15 cellular contexts compared by ENCODE assay signal in the genomic region with DNA sequence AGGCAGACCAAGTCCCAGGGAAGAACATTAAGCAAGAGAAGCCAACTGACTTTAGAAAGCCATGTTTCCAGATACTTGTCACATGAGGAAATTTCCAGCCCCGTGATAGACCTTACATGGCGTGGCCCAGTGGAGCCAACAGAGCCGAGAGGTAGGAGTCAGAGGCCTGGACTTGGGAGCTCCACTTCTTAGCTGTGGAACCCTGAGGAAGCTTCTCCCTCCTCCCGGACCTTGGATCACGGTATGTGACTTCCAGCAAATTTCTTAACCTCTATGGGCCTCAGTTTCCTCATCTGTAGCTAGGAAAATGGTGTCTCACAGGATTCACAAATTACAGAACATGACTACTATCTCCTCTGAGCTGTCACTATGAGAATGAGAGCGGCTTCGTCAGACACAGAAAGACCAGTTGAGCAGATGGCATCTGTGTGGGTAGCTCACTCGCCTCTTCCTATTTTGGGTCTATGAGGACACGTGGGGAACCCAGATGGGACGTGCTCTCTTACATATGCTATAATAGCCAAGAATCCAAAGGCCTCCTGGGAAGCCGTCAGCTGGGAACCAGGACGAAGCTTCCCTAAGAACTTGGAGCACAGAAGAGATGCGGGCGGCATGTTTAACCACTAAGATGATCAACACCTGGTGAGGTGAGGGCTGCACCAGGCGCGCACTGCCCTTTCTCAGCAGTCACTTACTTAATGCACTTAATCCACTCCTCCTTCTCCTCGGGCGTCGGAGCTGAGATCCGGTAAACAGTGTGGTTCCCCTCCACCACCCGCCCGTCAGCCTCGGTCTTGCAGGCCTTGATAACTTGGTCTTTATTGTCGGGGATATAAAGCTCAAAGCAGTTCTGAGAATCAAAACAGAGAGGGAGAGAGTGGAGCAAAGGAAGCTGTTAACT.
DNase-seq lines count a peak whose midpoint lies in the region; TF ChIP-seq lines count a peak whose summit lies in the region.
"Had no signal": no experiment of that assay in that cellular context is flagged by ENCODE, and none has a peak within 500 bp of the region (broad histone marks: within the 10 kb centered on the region; RNA-seq: fewer than 3 reads in every experiment).

No MANE protein-coding gene starts in this region.

- no peaks in the 10 kb centered on the region for H3K9me3 ChIP-seq in SK-N-MC (ENCODE audit: low read depth, low read length)
- H3K9me3 ChIP-seq in skeletal muscle satellite cell (replicated peaks; ENCODE audit: low read length) = no peaks in the 10 kb centered on the region
- no peaks in the 10 kb centered on the region for H3K9me3 ChIP-seq in effector memory CD4-positive, alpha-beta T cell (ENCODE audit: control insufficient read depth, low read length)
- H3K9me3 ChIP-seq: Caco-2, esophagus muscularis mucosa, left ventricle myocardium inferior had no signal

- H3K4me1 Mint-ChIP-seq in activated CD4-positive, alpha-beta T cell treated with anti-CD3 and anti-CD28 coated beads, Interleukin-2, amount 10 ng/mL, durations not matched to agents 24 days and 14 days = peaks cover 2% of the 10 kb centered on the region
- H3K4me1 Mint-ChIP-seq in glutamatergic neuron (ENCODE audit: low read depth, unreplicated experiment) = peaks cover 7% of the 10 kb centered on the region

- peaks cover 72% of the 10 kb centered on the region for H3K36me3 Mint-ChIP-seq in activated CD4-positive, alpha-beta T cell treated with anti-CD3 and anti-CD28 coated beads, Interleukin-2, amount 10 ng/mL, durations not matched to agents 24 days and 14 days (ENCODE audit: low read depth)
- H3K36me3 Mint-ChIP-seq in glutamatergic neuron (ENCODE audit: unreplicated experiment) = no peaks in the 10 kb centered on the region

- H3K27ac Mint-ChIP-seq in activated CD4-positive, alpha-beta T cell treated with anti-CD3 and anti-CD28 coated beads, Interleukin-2, amount 10 ng/mL, durations not matched to agents 24 days and 14 days = peak overlapping the region; percentile 25
- H3K27ac Mint-ChIP-seq in glutamatergic neuron (ENCODE audit: unreplicated experiment) = no peak overlapping the region
- H3K27ac Mint-ChIP-seq: activated CD4-positive, alpha-beta memory T cell treated with anti-CD3 and anti-CD28 coated beads for 36 hours had no signal

- intact Hi-C loops in activated CD4-positive, alpha-beta T cell treated with anti-CD3 and anti-CD28 coated beads, Interleukin-2, amount 10 ng/mL, durations not matched to agents 24 days and 14 days (cut with micrococcal nuclease) = no loop called here

- H3K36me3 ChIP-seq in SK-N-MC (ENCODE audit: insufficient read depth, low read length) = peaks cover 4% of the 10 kb centered on the region; the same call in 1 of the 2 replicates
- H3K36me3 ChIP-seq in skeletal muscle satellite cell (ENCODE audit: insufficient read depth, low read length) = peaks cover 22% of the 10 kb centered on the region
- H3K36me3 ChIP-seq in effector memory CD4-positive, alpha-beta T cell (ENCODE audit: control insufficient read depth, insufficient read depth, low read length) = peaks cover 99% of the 10 kb centered on the region

- no peaks in the 10 kb centered on the region for H3K27me3 ChIP-seq in skeletal muscle satellite cell (ENCODE audit: control insufficient read depth, insufficient read depth, low read length)
- H3K27me3 ChIP-seq in effector memory CD4-positive, alpha-beta T cell (replicated peaks; ENCODE audit: control insufficient read depth, insufficient read depth, low read length, poor library complexity, severe bottlenecking) = no peaks in the 10 kb centered on the region
- H3K27me3 ChIP-seq: esophagus muscularis mucosa had no signal

- H3K27ac ChIP-seq in SK-N-MC = no peak overlapping the region
- no peak overlapping the region for H3K27ac ChIP-seq in effector memory CD4-positive, alpha-beta T cell (ENCODE audit: insufficient read depth, low read length, poor library complexity, severe bottlenecking)
- H3K27ac ChIP-seq: left ventricle myocardium inferior, skin epidermis had no signal

- no peaks in the 10 kb centered on the region for H3K9me3 Mint-ChIP-seq in activated CD4-positive, alpha-beta T cell treated with anti-CD3 and anti-CD28 coated beads, Interleukin-2, amount 10 ng/mL, durations not matched to agents 24 days and 14 days
- H3K9me3 Mint-ChIP-seq in glutamatergic neuron (ENCODE audit: unreplicated experiment) = peaks cover 2% of the 10 kb centered on the region
- H3K9me3 Mint-ChIP-seq: activated CD4-positive, alpha-beta memory T cell treated with anti-CD3 and anti-CD28 coated beads for 36 hours had no signal

- no peak overlapping the region for H3K4me3 Mint-ChIP-seq in activated CD4-positive, alpha-beta T cell treated with anti-CD3 and anti-CD28 coated beads, Interleukin-2, amount 10 ng/mL, durations not matched to agents 24 days and 14 days
- peak overlapping the region; percentile 20 for H3K4me3 Mint-ChIP-seq in glutamatergic neuron (ENCODE audit: unreplicated experiment)
- H3K4me3 Mint-ChIP-seq: activated CD4-positive, alpha-beta memory T cell treated with anti-CD3 and anti-CD28 coated beads for 36 hours had no signal

- H3K4me3 ChIP-seq in SK-N-MC (no peak overlapping the region), skeletal muscle satellite cell (ENCODE audit: low read length) (no peak overlapping the region)
- no peak overlapping the region for H3K4me3 ChIP-seq in effector memory CD4-positive, alpha-beta T cell (ENCODE audit: insufficient read depth, low read depth, low read length, poor library complexity, severe bottlenecking)
- H3K4me3 ChIP-seq: esophagus muscularis mucosa, left ventricle myocardium inferior, skin epidermis had no signal

- H3K9ac ChIP-seq in SK-N-MC (ENCODE audit: insufficient read length) (peak overlapping the region; percentile 15), skeletal muscle satellite cell (ENCODE audit: low read depth, low read length) (no peak overlapping the region)

- TF ChIP-seq CTCF in glutamatergic neuron (IDR thresholded peaks at IDR 0.05; ENCODE audit: partially characterized antibody, unreplicated experiment) = no peak

- peaks cover 39% of the 10 kb centered on the region for H3K4me1 ChIP-seq in skeletal muscle satellite cell (ENCODE audit: control insufficient read depth, insufficient read depth, low read length)
- no peaks in the 10 kb centered on the region for H3K4me1 ChIP-seq in effector memory CD4-positive, alpha-beta T cell (ENCODE audit: control insufficient read depth, insufficient read depth, low read length, poor library complexity, severe bottlenecking)

- peak overlapping the region; percentile 50 for H3K4me2 ChIP-seq in skeletal muscle satellite cell (ENCODE audit: low read length)

- no peak for DNase-seq in activated CD4-positive, alpha-beta T cell treated with anti-CD3 and anti-CD28 coated beads, Interleukin-2, amount 10 ng/mL, durations not matched to agents 24 days and 14 days
- no peak for DNase-seq in activated CD4-positive, alpha-beta T cell treated with anti-CD3 and anti-CD28 coated beads, Interleukin-2, amount 50 U/mL, for 1 hour
- DNase-seq in SK-N-MC (ENCODE audit: low read depth, low spot score) (no peak), glutamatergic neuron (no peak), AML-193 (lab: John Stamatoyannopoulos, UW) (no peak), islet precursor cell (no peak)
- no peak for DNase-seq in effector memory CD4-positive, alpha-beta T cell
- DNase-seq: activated CD4-positive, alpha-beta memory T cell treated with anti-CD3 and anti-CD28 coated beads for 36 hours; left ventricle myocardium inferior; NCI-H2081 treated with DMSO at 0.1 percent for 48 hours; NCI-H82 had no signal

- no peaks in the 10 kb centered on the region for H3K27me3 Mint-ChIP-seq in activated CD4-positive, alpha-beta T cell treated with anti-CD3 and anti-CD28 coated beads, Interleukin-2, amount 10 ng/mL, durations not matched to agents 24 days and 14 days
- H3K27me3 Mint-ChIP-seq in glutamatergic neuron (ENCODE audit: unreplicated experiment) = no peaks in the 10 kb centered on the region
- H3K27me3 Mint-ChIP-seq: activated CD4-positive, alpha-beta memory T cell treated with anti-CD3 and anti-CD28 coated beads for 36 hours had no signal
